In the genomic region with DNA sequence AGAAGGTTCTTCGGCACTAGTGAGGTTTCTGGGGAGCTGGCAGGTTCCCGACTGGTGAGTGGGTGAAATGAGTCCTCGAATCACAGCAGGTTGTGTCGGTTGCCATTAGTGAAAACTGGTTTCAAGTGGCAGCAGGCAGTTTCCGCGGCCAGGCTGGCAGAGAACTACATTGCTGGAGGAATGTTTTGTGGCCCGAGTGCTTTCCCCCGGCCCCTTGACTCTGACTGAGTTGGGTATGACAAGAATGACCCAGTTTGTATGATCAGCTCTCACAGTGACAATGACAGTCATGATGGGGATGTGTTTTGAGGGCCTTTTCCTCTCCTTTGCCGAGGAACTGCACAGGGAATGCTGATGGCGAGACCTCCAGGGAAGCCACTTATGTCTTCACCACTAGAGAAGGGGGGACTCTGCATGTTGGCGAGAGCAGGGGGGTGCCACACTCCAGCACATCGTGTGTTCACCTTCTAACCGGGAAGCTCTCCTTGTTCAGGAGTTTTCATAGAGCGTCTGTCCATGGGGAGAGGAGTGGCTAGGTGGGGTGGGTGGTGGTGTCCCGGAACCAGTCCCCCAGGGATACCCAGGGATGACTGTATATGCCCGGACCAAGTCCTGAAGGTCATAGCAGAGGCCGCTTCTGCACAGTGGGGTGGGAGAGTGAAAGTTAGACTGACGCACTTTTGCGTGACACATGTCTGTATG, we compare ENCODE assay signal across 10 cellular contexts.
DNase-seq lines count a peak whose midpoint lies in the region; ATAC-seq and TF ChIP-seq lines count a peak whose summit lies in the region.
"Had no signal": no experiment of that assay in that cellular context is flagged by ENCODE, and none has a peak within 500 bp of the region (broad histone marks: within the 10 kb centered on the region; RNA-seq: fewer than 3 reads in every experiment).

No MANE protein-coding gene starts in this region.

- peak overlapping the region in 1 of 4 donors; percentile 3 for H3K4me3 ChIP-seq in gastrocnemius medialis
- H3K4me3 ChIP-seq in left ventricle myocardium inferior = no peak overlapping the region
- H3K4me3 ChIP-seq: esophagus muscularis mucosa, uterus had no signal

- intact Hi-C loops in gastrocnemius medialis (cut with DNase I; ENCODE audit: low total_unique reads) = no loop called here
- intact Hi-C loops in left ventricle myocardium inferior (cut with micrococcal nuclease) = no loop called here
- intact Hi-C loops in Right ventricle myocardium superior (cut with DNase I) = no loop called here

- peaks cover 21% of the 10 kb centered on the region; the same call in 1 of the 2 replicates for H3K36me3 ChIP-seq in KOPT-K1 (ENCODE audit: insufficient read depth, low read length)
- no peaks in the 10 kb centered on the region for H3K36me3 ChIP-seq in gastrocnemius medialis
- no peaks in the 10 kb centered on the region for H3K36me3 ChIP-seq in left ventricle myocardium inferior
- H3K36me3 ChIP-seq: esophagus muscularis mucosa, uterus had no signal

- H3K27me3 ChIP-seq in gastrocnemius medialis (no peaks in the 10 kb centered on the region), left ventricle myocardium inferior (ENCODE audit: low read depth) (no peaks in the 10 kb centered on the region)
- H3K27me3 ChIP-seq: esophagus muscularis mucosa, uterus had no signal

- H3K4me1 ChIP-seq in gastrocnemius medialis (peaks cover 77 to 80% of the 10 kb centered on the region in 2 donors), left ventricle myocardium inferior (peaks cover 37% of the 10 kb centered on the region)
- H3K4me1 ChIP-seq: uterus had no signal

- in situ Hi-C loops in SK-MEL-5 (cut with HindIII; ENCODE audit: low pct_unique_long_range_greater_than_20kb, low sequenced_read_pairs) = no loop called here
- in situ Hi-C loops in gastrocnemius medialis (cut with MboI; ENCODE audit: low sequenced_read_pairs in 4 of 4) = no loop called here
- in situ Hi-C loops in GM13976 (cut with MboI; ENCODE audit: low sequenced_read_pairs, unreplicated experiment) = no loop called here

- H3K9me3 ChIP-seq in KOPT-K1 (ENCODE audit: insufficient read depth, low read length, poor library complexity, severe bottlenecking) (peaks cover 8% of the 10 kb centered on the region), gastrocnemius medialis (no peaks in the 10 kb centered on the region), left ventricle myocardium inferior (replicated peaks) (no peaks in the 10 kb centered on the region)
- H3K9me3 ChIP-seq: esophagus muscularis mucosa, uterus had no signal

- H3K27ac ChIP-seq in KOPT-K1 (ENCODE audit: low read depth, low read length, poor library complexity, severe bottlenecking) = peak overlapping the region; percentile 54
- peak overlapping the region; percentile 72 to 84 (median 78) for H3K27ac ChIP-seq in gastrocnemius medialis
- no peak overlapping the region for H3K27ac ChIP-seq in left ventricle myocardium inferior (replicated peaks)
- H3K27ac ChIP-seq: uterus had no signal

- DNase-seq in SK-MEL-5 (ENCODE audit: low read depth, low spot score) (peak; percentile 45), cerebellar cortex (ENCODE audit: low spot score) (peak; percentile 44), gastrocnemius medialis (peak in 1 of 2 donors; percentile 60), left ventricle myocardium inferior (no peak), GM13976 (ENCODE audit: low spot score) (no peak), Right ventricle myocardium superior (no peak)
- DNase-seq: uterus had no signal

- TF ChIP-seq CTCF in gastrocnemius medialis (IDR thresholded peaks at IDR 0.05 in 4 of 5, conservative IDR thresholded peaks at IDR 0.05 in 1 of 5) (no peak), left ventricle myocardium inferior (IDR thresholded peaks at IDR 0.05; ENCODE audit: borderline replicate concordance) (no peak), GM13976 (IDR thresholded peaks at IDR 0.05; ENCODE audit: borderline replicate concordance, control extremely low read depth, extremely low read depth, insufficient read depth, missing control alignments) (no peak)

- TF ChIP-seq POLR2A in gastrocnemius medialis (IDR thresholded peaks at IDR 0.05) = peak; percentile 4 to 37

- peak; percentile 8 to 19 for ATAC-seq in gastrocnemius medialis
- ATAC-seq in HG02610 (IDR thresholded peaks at IDR 0.05; ENCODE audit: unreplicated experiment) = no peak
- no peak for ATAC-seq in Right ventricle myocardium superior (ENCODE audit: poor library complexity)

Comparison
In these comparisons a context has a peak if more than half of its experiments do, and no peak if none do; other contexts are left out.
1. DNase-seq: peak in SK-MEL-5 (single experiment) and cerebellar cortex (single experiment); none in left ventricle myocardium inferior (single experiment), GM13976 (single experiment) and Right ventricle myocardium superior (single experiment).
2. ATAC-seq: peak in gastrocnemius medialis (2 of 2); none in HG02610 (single experiment) and Right ventricle myocardium superior (single experiment).